Comparison of ENCODE assay signal across 1 cellular context in the genomic region with DNA sequence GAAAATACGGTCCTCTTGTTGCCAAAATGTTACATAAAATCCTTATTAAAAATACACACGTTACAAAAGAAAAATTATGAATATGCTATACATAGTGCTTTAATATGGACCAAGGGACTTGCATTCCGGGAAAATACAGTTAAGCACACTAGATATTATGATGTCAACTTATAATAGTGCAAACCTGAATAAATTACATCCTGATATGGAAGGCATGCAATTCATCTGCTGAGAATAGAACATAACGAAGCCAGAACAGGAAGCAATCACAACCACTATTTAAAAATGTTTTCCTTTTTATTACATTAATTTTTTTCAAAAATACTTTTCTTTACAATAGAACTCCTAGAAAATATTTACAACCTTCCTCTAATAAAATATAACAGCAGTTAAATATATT.
TF ChIP-seq lines count a peak whose summit lies in the region.

No MANE protein-coding gene starts in this region.

TF ChIP-seq in SK-N-SH, 30 proteins besides CTCF, POLR2A, EP300 and RAD21:
- no peak for TF ChIP-seq SIN3A (IDR thresholded peaks at IDR 0.05; ENCODE audit: borderline replicate concordance, low read depth, low read length)
- TF ChIP-seq FOXM1 (IDR thresholded peaks at IDR 0.05; ENCODE audit: low read depth) = no peak
- TF ChIP-seq TEAD4 (IDR thresholded peaks at IDR 0.05; ENCODE audit: borderline replicate concordance, insufficient read depth) = no peak
